8 cellular contexts compared by ENCODE assay signal in genomic region chr9:69325409-69326212, GRCh38. TPM values are rescaled to one million over a fixed set of nuclear protein-coding genes. Genes with fewer than 3 reads are reported as not detected.
DNase-seq lines count a peak whose midpoint lies in the region; ATAC-seq and TF ChIP-seq lines count a peak whose summit lies in the region.

No MANE protein-coding gene starts in this region.

- TF ChIP-seq POLR2A in esophagus muscularis mucosa (IDR thresholded peaks at IDR 0.05; ENCODE audit: low read depth) = no peak

- H3K27ac ChIP-seq in HUES64 (ENCODE audit: low read depth, low read length) (no peak overlapping the region), esophagus muscularis mucosa (replicated peaks in 1 of 4) (peak overlapping the region; percentile 83 to 92 (median 90)), RWPE1 (no peak overlapping the region)

- H3K27ac Mint-ChIP-seq in Calu3 (ENCODE audit: unreplicated experiment) (no peak overlapping the region), neural crest cell (ENCODE audit: unreplicated experiment) (no peak overlapping the region)

- H3K9ac ChIP-seq in HUES64 (ENCODE audit: low read depth, low read length) = peak overlapping the region; percentile 78; the same call in 1 of the 2 replicates

- H3K9me3 ChIP-seq in HUES64 (ENCODE audit: insufficient read depth, low read depth, low read length) (no peaks in the 10 kb centered on the region), esophagus muscularis mucosa (no peaks in the 10 kb centered on the region)

- BruUV-seq in Calu3 (replicated peaks; lab: Mats Ljungman, UMichigan) = no TSS peak

- H3K4me1 ChIP-seq in HUES64 (ENCODE audit: insufficient read depth, low read length) (0 out of 2 replicates have a peak, but pooled peaks cover 9% of the 10 kb centered on the region), esophagus muscularis mucosa (peaks cover 10 to 49% (median 31%) of the 10 kb centered on the region in 4 donors)

- H3K27me3 Mint-ChIP-seq in Calu3 (ENCODE audit: unreplicated experiment) = peaks cover 12% of the 10 kb centered on the region
- peaks cover 85% of the 10 kb centered on the region for H3K27me3 Mint-ChIP-seq in neural crest cell (ENCODE audit: low read depth)

- TF ChIP-seq EP300 in esophagus muscularis mucosa (IDR thresholded peaks at IDR 0.05) = no peak

- POLR2A ChIA-PET in RWPE1 (lab: Yijun Ruan, JAX; ENCODE audit: low non-redundant PET) = no interaction called here

- intact Hi-C loops in Calu3 (cut with micrococcal nuclease; ENCODE audit: unreplicated experiment) (no loop called here), esophagus muscularis mucosa (cut with DNase I) (loop anchor here (5.0 kb wide), 2 partner anchors 47 to 67 kb away; no protein-coding TSS in a partner anchor)

- H3K27me3 ChIP-seq in HUES64 (ENCODE audit: insufficient read depth, low read length) (peaks cover 45% of the 10 kb centered on the region), esophagus muscularis mucosa (peaks cover 0 to 7% (median 0%) of the 10 kb centered on the region in 4 donors)

- TF ChIP-seq CTCF in Calu3 (IDR thresholded peaks at IDR 0.05; ENCODE audit: unreplicated experiment) (no peak), esophagus muscularis mucosa (IDR thresholded peaks at IDR 0.05) (no peak), neural crest cell (conservative IDR thresholded peaks at IDR 0.05) (no peak), RWPE1 (conservative IDR thresholded peaks at IDR 0.05; ENCODE audit: low read depth) (no peak)

- CTCF ChIA-PET in Calu3 (lab: Charles Lee) (interaction anchor here (0.6 kb wide), 1 partner anchor 441 kb away, joined by 5 read pairs; no protein-coding TSS in a partner anchor), RWPE1 (lab: Yijun Ruan, JAX) (no interaction called here)

- H3K9me3 Mint-ChIP-seq in Calu3 (ENCODE audit: low read depth, unreplicated experiment) (no peaks in the 10 kb centered on the region), neural crest cell (no peaks in the 10 kb centered on the region)

- peak; percentile 19 for DNase-seq in Calu3
- no peak for DNase-seq in esophagus muscularis mucosa (ENCODE audit: extremely low spot score)
- DNase-seq in neural crest cell (ENCODE audit: low read depth, low spot score) = no peak
- no peak for DNase-seq in inferior parietal cortex (ENCODE audit: extremely low spot score)
- no peak for DNase-seq in RWPE1 (ENCODE audit: low spot score)
- no peak for DNase-seq in GF-D8 (lab: John Stamatoyannopoulos, UW)

- H3K4me3 ChIP-seq in HUES64 (ENCODE audit: low read length) (peak overlapping the region; percentile 79), esophagus muscularis mucosa (peak overlapping the region; percentile 69 to 80 (median 74))

- H3K4me3 Mint-ChIP-seq in Calu3 (ENCODE audit: low read depth, unreplicated experiment) (peak overlapping the region; percentile 82), neural crest cell (peak overlapping the region; percentile 76)

- peaks cover 19% of the 10 kb centered on the region for H3K36me3 Mint-ChIP-seq in Calu3 (ENCODE audit: insufficient read depth, unreplicated experiment)
- no peaks in the 10 kb centered on the region for H3K36me3 Mint-ChIP-seq in neural crest cell (ENCODE audit: low read depth)

- H3K4me1 Mint-ChIP-seq in Calu3 (ENCODE audit: low read depth, unreplicated experiment) (peaks cover 8% of the 10 kb centered on the region), neural crest cell (peaks cover 12% of the 10 kb centered on the region)

- no peaks in the 10 kb centered on the region for H3K36me3 ChIP-seq in HUES64 (ENCODE audit: insufficient read depth, low read length)
- H3K36me3 ChIP-seq in esophagus muscularis mucosa = no peaks in the 10 kb centered on the region

- WGBS in HUES64 = 2% methylated on average over 63 of the region's 64 CpGs
- WGBS in esophagus muscularis mucosa = 2% methylated on average over 47 of the region's 64 CpGs

- no peak for ATAC-seq in GM21367 (IDR thresholded peaks at IDR 0.05; ENCODE audit: unreplicated experiment)

RNA-seq across cellular contexts. Expression of gene ENTREP1, which starts 0.6 kb away (rescaled TPM):
- total RNA-seq in Calu3 (2022) = 1.8 and 3.1 TPM in 2 replicates
- polyA plus RNA-seq in HUES64 (2013, experiment 1 of 2) = 8.0 TPM
- polyA plus RNA-seq in HUES64 (2013, experiment 2 of 2) = 8.0 TPM
- total RNA-seq in esophagus muscularis mucosa = 10 to 100 TPM; 16.2 to 30.2 (median 20.4) TPM
- total RNA-seq in neural crest cell = 0.36 and 0.44 TPM in 2 replicates

Comparison
In these comparisons a context has a peak if more than half of its experiments do, and no peak if none do; other contexts are left out.
1. H3K27ac ChIP-seq: peak in esophagus muscularis mucosa (4 of 4); none in HUES64 (single experiment) and RWPE1 (single experiment).